In the genomic region with DNA sequence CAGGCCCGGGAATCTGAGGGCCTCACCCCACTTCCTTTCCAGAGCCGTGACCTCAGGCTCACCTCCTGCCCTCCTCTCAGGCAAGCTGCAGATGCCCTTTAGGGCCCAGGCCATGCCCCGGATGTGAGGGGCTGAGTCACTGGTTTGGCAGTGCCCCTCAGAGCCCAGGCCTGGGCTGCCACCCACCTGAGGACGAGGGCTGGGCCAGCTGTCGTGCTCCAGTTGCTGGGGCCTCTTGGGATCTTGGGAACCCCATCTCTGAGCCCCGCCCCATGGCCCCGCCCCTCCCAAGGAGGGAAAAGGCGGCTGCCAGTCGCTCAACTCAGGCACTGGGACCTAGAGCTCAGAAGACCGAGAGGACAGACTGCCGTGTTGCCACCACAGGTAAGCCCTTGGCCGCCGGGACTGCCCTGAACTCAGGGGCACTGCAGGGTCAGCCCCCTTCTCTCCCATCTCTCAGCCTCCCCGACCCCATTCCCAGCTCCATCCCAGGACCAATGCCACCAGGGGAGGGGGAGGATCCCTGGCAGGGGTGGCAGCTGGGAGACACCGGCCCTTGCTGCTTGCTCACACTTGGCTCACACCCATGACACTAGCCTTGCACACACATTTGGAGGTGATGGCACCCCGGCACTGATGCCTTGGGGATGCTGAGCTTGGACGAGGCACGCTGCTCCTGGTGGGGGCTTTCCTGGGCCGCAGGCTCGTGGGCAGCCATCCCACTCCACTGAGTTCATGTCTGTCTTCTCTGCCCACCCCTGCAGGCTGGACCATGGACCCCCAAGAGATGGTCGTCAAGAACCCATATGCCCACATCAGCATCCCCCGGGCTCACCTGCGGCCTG, we compare ENCODE assay signal across 2 cellular contexts.
TF ChIP-seq lines count a peak whose summit lies in the region.

A gene with protein sequence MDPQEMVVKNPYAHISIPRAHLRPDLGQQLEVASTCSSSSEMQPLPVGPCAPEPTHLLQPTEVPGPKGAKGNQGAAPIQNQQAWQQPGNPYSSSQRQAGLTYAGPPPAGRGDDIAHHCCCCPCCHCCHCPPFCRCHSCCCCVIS (plus strand): TSS at position 325 of the 845 bp plus-strand sequence. CDS start 448 bp downstream, at position 773.

TF ChIP-seq in GM12878, 131 proteins besides CTCF, POLR2A, EP300 and RAD21 (continued from another document):
- TF ChIP-seq POLR2AphosphoS2 (IDR thresholded peaks at IDR 0.05; ENCODE audit: low read depth, low read length), result no peak

TF ChIP-seq in GM12891, 5 proteins besides CTCF, POLR2A, EP300 and RAD21 (continued from another document):
- no peak for TF ChIP-seq POLR2AphosphoS5 (IDR thresholded peaks at IDR 0.05; ENCODE audit: low read depth, low read length)
- no peak for TF ChIP-seq POU2F2 (IDR thresholded peaks at IDR 0.05; ENCODE audit: low read depth, low read length)
